ENCODE assay signal across 1 cellular context in the genomic region with DNA sequence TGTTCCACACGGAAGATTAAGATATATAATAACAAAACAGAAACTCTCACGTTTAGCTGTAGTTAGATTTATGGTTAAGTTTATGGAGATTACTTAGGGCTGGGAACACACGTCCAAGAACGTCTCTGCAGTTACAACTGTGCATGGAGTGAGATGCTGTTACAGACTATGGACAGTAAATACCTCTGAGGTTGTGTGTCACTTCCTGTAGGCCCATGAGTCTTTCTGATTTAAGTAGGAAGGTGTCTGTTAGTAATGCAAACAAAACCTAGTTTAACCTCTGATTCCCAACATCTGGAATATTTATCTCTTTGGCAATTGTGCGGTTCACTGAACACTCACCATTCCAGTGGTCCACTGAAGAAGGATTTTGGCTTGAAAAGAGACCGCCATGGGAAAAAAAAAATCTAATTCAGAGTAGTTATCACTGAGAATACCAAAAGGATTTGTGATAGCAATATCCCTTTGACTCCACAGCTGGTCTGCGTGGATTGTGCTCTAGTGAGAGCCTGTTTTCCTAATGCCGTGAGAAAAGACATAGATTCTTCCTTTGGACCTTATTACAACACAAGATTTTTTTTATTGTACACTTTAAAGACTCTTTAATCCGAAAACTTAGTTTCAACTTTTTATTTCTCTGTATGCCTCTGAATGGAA.
TF ChIP-seq lines count a peak whose summit lies in the region.

No MANE protein-coding gene starts in this region.

TF ChIP-seq in IMR-90, 13 proteins besides CTCF, POLR2A, EP300 and RAD21:
- TF ChIP-seq RFX5 (IDR thresholded peaks at IDR 0.05; ENCODE audit: low read depth, low read length) (no peak), RCOR1 (IDR thresholded peaks at IDR 0.05; ENCODE audit: insufficient replicate concordance, low read length) (peak; percentile 44), CEBPB (IDR thresholded peaks at IDR 0.05; ENCODE audit: low read depth, low read length) (peak; percentile 78)
